8 cellular contexts compared by ENCODE assay signal in the genomic region with DNA sequence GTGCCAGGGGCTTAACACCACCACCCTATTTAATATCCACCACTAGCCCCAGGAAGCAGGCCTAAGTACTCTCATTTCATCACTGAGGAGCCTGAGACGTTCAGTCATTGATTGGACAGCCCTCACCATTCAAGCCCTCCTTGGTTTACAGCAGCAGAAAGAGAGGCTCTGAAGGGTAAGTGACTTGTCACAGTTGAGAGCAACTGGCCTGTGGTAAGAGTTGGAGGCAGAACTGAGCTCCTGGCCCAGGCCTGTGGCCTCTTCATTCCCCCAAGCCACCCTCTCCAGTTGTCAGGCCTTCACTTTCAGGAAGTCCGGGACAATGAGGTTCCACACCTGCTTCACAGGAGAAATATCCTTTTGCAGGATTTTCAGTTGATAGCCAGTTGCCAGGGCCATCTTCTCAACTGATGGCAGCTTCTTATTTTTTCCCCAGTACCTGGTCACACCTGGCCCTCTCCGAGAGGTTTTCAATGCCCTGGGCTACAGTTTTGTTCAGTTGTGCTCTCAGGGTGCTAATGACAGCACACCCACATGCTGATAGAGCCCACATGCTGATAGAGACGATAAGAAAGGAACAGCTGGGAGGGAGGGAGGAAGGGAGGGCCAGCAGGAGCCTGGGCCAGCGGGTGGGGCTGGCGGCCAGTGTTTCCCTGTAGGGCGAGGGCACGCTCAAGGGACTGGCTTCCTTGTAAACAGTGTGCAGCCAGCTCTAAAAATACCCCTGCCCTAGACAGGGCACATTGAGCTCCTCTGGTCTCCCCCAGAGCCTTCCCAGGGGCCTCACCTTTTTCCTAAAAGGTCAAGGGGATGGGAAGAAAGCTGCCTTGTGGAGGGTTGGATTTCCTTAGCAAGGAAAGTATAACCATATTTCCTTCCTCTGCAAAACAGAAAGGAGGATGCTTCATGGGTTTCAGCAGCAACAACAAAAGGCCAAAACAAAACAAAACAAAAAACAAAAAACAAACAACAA.
DNase-seq lines count a peak whose midpoint lies in the region; ATAC-seq, FAIRE-seq and TF ChIP-seq lines count a peak whose summit lies in the region.

No MANE protein-coding gene starts in this region.

- POLR2A ChIA-PET in A549 (lab: Yijun Ruan, JAX) = no interaction called here

- peak overlapping the region; percentile 48 for H3K9ac ChIP-seq in mucosa of stomach (ENCODE audit: low read length)

- CTCF ChIA-PET in A549 (lab: Yijun Ruan, JAX) = interaction anchor here (1.7 kb wide), 1 partner anchor 19 kb away, joined by 5 read pairs; no protein-coding TSS in a partner anchor

- peak overlapping the region; percentile 11 to 76; a peak in 3 of 6 replicates for H3K27ac ChIP-seq in A549

- no peaks in the 10 kb centered on the region for H3K27me3 Mint-ChIP-seq in effector memory CD8-positive, alpha-beta T cell
- peaks cover 6% of the 10 kb centered on the region for H3K27me3 Mint-ChIP-seq in stimulated activated naive CD8-positive, alpha-beta T cell treated with anti-CD3 and anti-CD28 coated beads, Interleukin-15, amount 100 ng/mL, for 72 hours

- H3K4me3 ChIP-seq in A549 (no peak overlapping the region), mucosa of stomach (ENCODE audit: low read length) (peak overlapping the region; percentile 16)

- no peaks in the 10 kb centered on the region for H3K9me3 Mint-ChIP-seq in effector memory CD8-positive, alpha-beta T cell
- peaks cover 0 to 2% of the 10 kb centered on the region in 2 donors for H3K9me3 Mint-ChIP-seq in stimulated activated naive CD8-positive, alpha-beta T cell treated with anti-CD3 and anti-CD28 coated beads, Interleukin-15, amount 100 ng/mL, for 72 hours
- H3K9me3 Mint-ChIP-seq in stimulated activated effector memory CD8-positive, alpha-beta T cell treated with anti-CD3 and anti-CD28 coated beads, Interleukin-12 subunit alpha, Interleukin-12 subunit beta, amount 100 ng/mL, for 72 hours = no peaks in the 10 kb centered on the region

- no peak for TF ChIP-seq CTCF in A549 (IDR thresholded peaks at IDR 0.05)
- no peak for TF ChIP-seq CTCF in omental fat pad (IDR thresholded peaks at IDR 0.05)

- H3K27ac Mint-ChIP-seq in effector memory CD8-positive, alpha-beta T cell = peak overlapping the region; percentile 29 to 86
- H3K27ac Mint-ChIP-seq in stimulated activated naive CD8-positive, alpha-beta T cell treated with anti-CD3 and anti-CD28 coated beads, Interleukin-15, amount 100 ng/mL, for 72 hours = no peak overlapping the region
- no peak overlapping the region for H3K27ac Mint-ChIP-seq in stimulated activated effector memory CD8-positive, alpha-beta T cell treated with anti-CD3 and anti-CD28 coated beads, Interleukin-12 subunit alpha, Interleukin-12 subunit beta, amount 100 ng/mL, for 72 hours

- TF ChIP-seq EP300 in A549 (IDR thresholded peaks at IDR 0.05) = no peak

- H3K27me3 ChIP-seq in mucosa of stomach (ENCODE audit: control insufficient read depth, insufficient read depth, low read length) = no peaks in the 10 kb centered on the region

- H3K9me3 ChIP-seq in A549 (no peaks in the 10 kb centered on the region), mucosa of stomach (ENCODE audit: control insufficient read depth, low read length) (no peaks in the 10 kb centered on the region)

- H3K4me3 Mint-ChIP-seq in effector memory CD8-positive, alpha-beta T cell = no peak overlapping the region
- H3K4me3 Mint-ChIP-seq in stimulated activated naive CD8-positive, alpha-beta T cell treated with anti-CD3 and anti-CD28 coated beads, Interleukin-15, amount 100 ng/mL, for 72 hours = no peak overlapping the region
- no peak overlapping the region for H3K4me3 Mint-ChIP-seq in stimulated activated effector memory CD8-positive, alpha-beta T cell treated with anti-CD3 and anti-CD28 coated beads, Interleukin-12 subunit alpha, Interleukin-12 subunit beta, amount 100 ng/mL, for 72 hours

- TF ChIP-seq POLR2A in A549 (IDR thresholded peaks at IDR 0.05; ENCODE audit: low read length) = no peak

- no peak for DNase-seq in A549 (ENCODE audit: low read depth in 1 of 2, low spot score in 1 of 2)
- DNase-seq in MV-4-11 (lab: John Stamatoyannopoulos, UW) = peak; percentile 43
- no peak for DNase-seq in effector memory CD8-positive, alpha-beta T cell
- no peak for DNase-seq in GM03348 (ENCODE audit: low spot score)
- DNase-seq in stimulated activated naive CD8-positive, alpha-beta T cell treated with anti-CD3 and anti-CD28 coated beads, Interleukin-15, amount 100 ng/mL, for 72 hours = no peak
- no peak for DNase-seq in stimulated activated effector memory CD8-positive, alpha-beta T cell treated with anti-CD3 and anti-CD28 coated beads, Interleukin-12 subunit alpha, Interleukin-12 subunit beta, amount 100 ng/mL, for 72 hours (ENCODE audit: low spot score in 2 of 2)
- no peak for DNase-seq in omental fat pad (ENCODE audit: low spot score)

- 73% methylated on average over 6 of the region's 8 CpGs for WGBS in A549 (ENCODE audit: missing lambda C conversion rate)

- no peaks in the 10 kb centered on the region for H3K36me3 ChIP-seq in mucosa of stomach (ENCODE audit: control insufficient read depth, insufficient read depth, low read length)

- H3K4me2 ChIP-seq in A549 = no peak overlapping the region

- no peak for TF ChIP-seq RAD21 in A549 (conservative IDR thresholded peaks at IDR 0.05 in 1 of 2, IDR thresholded peaks at IDR 0.05 in 1 of 2)

- FAIRE-seq in A549 (lab: Jason Lieb, UNC) = no peak

- ATAC-seq in A549 (peak in 1 of 2 experiments; percentile 52; a peak in 3 of 6 replicates), omental fat pad (ENCODE audit: low FRiP score) (no peak)
- ATAC-seq in effector memory CD8-positive, alpha-beta T cell (replicated peaks) = no peak
- no peak for ATAC-seq in stimulated activated naive CD8-positive, alpha-beta T cell treated with anti-CD3 and anti-CD28 coated beads, Interleukin-15, amount 100 ng/mL, for 72 hours
- ATAC-seq in stimulated activated effector memory CD8-positive, alpha-beta T cell treated with anti-CD3 and anti-CD28 coated beads, Interleukin-12 subunit alpha, Interleukin-12 subunit beta, amount 100 ng/mL, for 72 hours = no peak

- H3K4me1 ChIP-seq in A549 (peaks cover 34% of the 10 kb centered on the region), mucosa of stomach (ENCODE audit: control insufficient read depth, insufficient read depth, low read length) (peaks cover 70% of the 10 kb centered on the region)

- H3K4me1 Mint-ChIP-seq in effector memory CD8-positive, alpha-beta T cell (ENCODE audit: low read depth in 2 of 2) = peaks cover 12 to 15% of the 10 kb centered on the region in 2 donors
- peaks cover 16% of the 10 kb centered on the region for H3K4me1 Mint-ChIP-seq in stimulated activated naive CD8-positive, alpha-beta T cell treated with anti-CD3 and anti-CD28 coated beads, Interleukin-15, amount 100 ng/mL, for 72 hours
- peaks cover 19% of the 10 kb centered on the region for H3K4me1 Mint-ChIP-seq in stimulated activated effector memory CD8-positive, alpha-beta T cell treated with anti-CD3 and anti-CD28 coated beads, Interleukin-12 subunit alpha, Interleukin-12 subunit beta, amount 100 ng/mL, for 72 hours

- H3K36me3 Mint-ChIP-seq in effector memory CD8-positive, alpha-beta T cell (ENCODE audit: insufficient read depth) = no peaks in the 10 kb centered on the region
- no peaks in the 10 kb centered on the region for H3K36me3 Mint-ChIP-seq in stimulated activated effector memory CD8-positive, alpha-beta T cell treated with anti-CD3 and anti-CD28 coated beads, Interleukin-12 subunit alpha, Interleukin-12 subunit beta, amount 100 ng/mL, for 72 hours

TF ChIP-seq in A549, 52 proteins besides CTCF, POLR2A, EP300 and RAD21:
- no peak for TF ChIP-seq CBX2 (IDR thresholded peaks at IDR 0.05; ENCODE audit: borderline replicate concordance, low read depth)
- TF ChIP-seq GATA3 (IDR thresholded peaks at IDR 0.05; ENCODE audit: borderline replicate concordance) = peak; percentile 44
TF ChIP-seq in A549: peak in this region for 1.

Comparison
In these comparisons a context has a peak if more than half of its experiments do, and no peak if none do; other contexts are left out.
1. H3K27ac Mint-ChIP-seq: peak in effector memory CD8-positive, alpha-beta T cell (2 of 2); none in stimulated activated naive CD8-positive, alpha-beta T cell treated with anti-CD3 and anti-CD28 coated beads, Interleukin-15, amount 100 ng/mL, for 72 hours (0 of 2) and stimulated activated effector memory CD8-positive, alpha-beta T cell treated with anti-CD3 and anti-CD28 coated beads, Interleukin-12 subunit alpha, Interleukin-12 subunit beta, amount 100 ng/mL, for 72 hours (single experiment).